24 cellular contexts compared by ENCODE assay signal in the genomic region with DNA sequence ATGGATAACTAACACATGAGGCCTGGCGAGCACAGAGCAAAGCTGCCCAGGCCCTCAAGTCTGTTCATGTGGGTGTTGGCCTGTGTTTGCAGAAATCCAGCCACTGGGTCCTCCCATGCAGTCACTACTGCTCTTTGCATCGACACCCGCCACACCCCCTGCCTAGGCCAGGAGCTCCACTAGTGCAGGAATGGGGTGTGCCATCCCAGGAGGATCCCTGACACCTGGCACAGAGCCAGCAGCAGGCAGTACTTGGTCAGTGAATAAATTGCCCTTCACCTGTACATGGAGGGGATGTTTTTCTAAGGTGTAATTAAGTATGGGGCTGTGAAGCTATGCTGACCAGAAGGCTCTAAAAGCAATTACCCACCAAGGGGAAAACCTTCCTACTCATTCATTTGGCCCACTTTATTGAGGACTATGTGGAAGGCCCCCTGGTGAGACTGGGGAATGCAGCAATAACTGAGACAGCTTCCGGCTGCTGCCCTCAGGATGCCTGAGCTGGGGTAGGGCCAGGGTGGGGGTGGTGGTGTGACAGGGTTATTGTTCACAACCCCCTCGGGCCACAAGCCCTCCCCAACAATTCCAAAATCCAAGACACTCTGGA.
"Had no signal": no experiment of that assay in that cellular context is flagged by ENCODE, and none has a peak within 500 bp of the region (broad histone marks: within the 10 kb centered on the region; RNA-seq: fewer than 3 reads in every experiment).

No MANE protein-coding gene starts in this region.

- DNase-seq: activated CD4-positive, alpha-beta T cell treated with anti-CD3 and anti-CD28 coated beads for 36 hours; activated CD4-positive, CD25-positive, alpha-beta regulatory T cell; activated naive CD4-positive, alpha-beta T cell; activated T-cell treated with anti-CD3 and anti-CD28 coated beads for 4 hours; activated T-cell treated with anti-CD3 and anti-CD28 coated beads, Interleukin-2, amount 50 U/mL, for 72 hours; dorsolateral prefrontal cortex; effector memory CD8-positive, alpha-beta T cell; erythroblast; gastrocnemius medialis; glutamatergic neuron; left ventricle myocardium inferior; mesendoderm; stimulated activated CD4-positive, alpha-beta T cell treated with anti-CD3 and anti-CD28 coated beads, Interleukin-4, amount 100 ng/mL, for 1 hour; upper lobe of left lung had no signal

- H3K36me3 Mint-ChIP-seq: natural killer cell treated with Interleukin-12 subunit alpha and Interleukin-12 subunit beta and Interleukin-15 and Interleukin-18, amount 100 ng/mL, for 72 hours had no signal

- H3K4me1 ChIP-seq: gastrocnemius medialis, right atrium auricular region, upper lobe of left lung, vagina had no signal

- H3K4me3 ChIP-seq: dorsolateral prefrontal cortex, gastrocnemius medialis, left ventricle myocardium inferior, lung, right atrium auricular region, thoracic aorta, upper lobe of left lung, vagina had no signal

- FAIRE-seq: colon, islet of Langerhans had no signal

- H3K9me3 Mint-ChIP-seq: activated T-cell treated with anti-CD3 and anti-CD28 coated beads, Interleukin-2, amount 50 U/mL, for 72 hours; central memory CD8-positive, alpha-beta T cell; effector memory CD8-positive, alpha-beta T cell; natural killer cell treated with Interleukin-12 subunit alpha and Interleukin-12 subunit beta and Interleukin-15 and Interleukin-18, amount 100 ng/mL, for 72 hours; stimulated activated naive CD8-positive, alpha-beta T cell treated with anti-CD3 and anti-CD28 coated beads, Interleukin-15, Interleukin-2, amounts not matched to agents 100 ng/mL and 50 ng/mL, for 24 hours had no signal

- ATAC-seq: activated CD4-positive, alpha-beta T cell treated with anti-CD3 and anti-CD28 coated beads for 36 hours; activated T-cell treated with anti-CD3 and anti-CD28 coated beads, Interleukin-2, amount 50 U/mL, for 72 hours; effector memory CD8-positive, alpha-beta T cell; gastrocnemius medialis; natural killer cell treated with Interleukin-12 subunit alpha and Interleukin-12 subunit beta and Interleukin-15 and Interleukin-18, amount 100 ng/mL, for 72 hours had no signal

- H3K4me3 Mint-ChIP-seq: activated CD4-positive, alpha-beta T cell treated with anti-CD3 and anti-CD28 coated beads for 36 hours; activated naive CD8-positive, alpha-beta T cell; activated T-cell treated with anti-CD3 and anti-CD28 coated beads, Interleukin-2, amount 50 U/mL, for 72 hours; central memory CD8-positive, alpha-beta T cell; effector memory CD8-positive, alpha-beta T cell; natural killer cell treated with Interleukin-12 subunit alpha and Interleukin-12 subunit beta and Interleukin-15 and Interleukin-18, amount 100 ng/mL, for 72 hours; stimulated activated naive CD8-positive, alpha-beta T cell treated with anti-CD3 and anti-CD28 coated beads, Interleukin-15, Interleukin-2, amounts not matched to agents 100 ng/mL and 50 ng/mL, for 24 hours had no signal

- H3K27me3 ChIP-seq: dorsolateral prefrontal cortex, gastrocnemius medialis, right atrium auricular region, upper lobe of left lung, vagina had no signal

- H3K27ac ChIP-seq: dorsolateral prefrontal cortex, gastrocnemius medialis, left ventricle myocardium inferior, right atrium auricular region, thoracic aorta, upper lobe of left lung, vagina had no signal

- H3K27ac Mint-ChIP-seq: activated CD4-positive, alpha-beta T cell treated with anti-CD3 and anti-CD28 coated beads for 36 hours; activated naive CD8-positive, alpha-beta T cell; activated T-cell treated with anti-CD3 and anti-CD28 coated beads, Interleukin-2, amount 50 U/mL, for 72 hours; effector memory CD8-positive, alpha-beta T cell; natural killer cell treated with Interleukin-12 subunit alpha and Interleukin-12 subunit beta and Interleukin-15 and Interleukin-18, amount 100 ng/mL, for 72 hours; stimulated activated naive CD8-positive, alpha-beta T cell treated with anti-CD3 and anti-CD28 coated beads, Interleukin-15, Interleukin-2, amounts not matched to agents 100 ng/mL and 50 ng/mL, for 24 hours had no signal

- H3K4me1 Mint-ChIP-seq: activated CD4-positive, alpha-beta T cell treated with anti-CD3 and anti-CD28 coated beads for 36 hours had no signal

- H3K27me3 Mint-ChIP-seq: activated CD4-positive, alpha-beta T cell treated with anti-CD3 and anti-CD28 coated beads for 36 hours; activated naive CD8-positive, alpha-beta T cell; central memory CD8-positive, alpha-beta T cell; effector memory CD8-positive, alpha-beta T cell; natural killer cell treated with Interleukin-12 subunit alpha and Interleukin-12 subunit beta and Interleukin-15 and Interleukin-18, amount 100 ng/mL, for 72 hours; stimulated activated naive CD8-positive, alpha-beta T cell treated with anti-CD3 and anti-CD28 coated beads, Interleukin-15, Interleukin-2, amounts not matched to agents 100 ng/mL and 50 ng/mL, for 24 hours had no signal

- H3K9me3 ChIP-seq: gastrocnemius medialis, left ventricle myocardium inferior, right atrium auricular region, thoracic aorta, upper lobe of left lung, vagina had no signal
